In genomic region chr3:98034486-98034885, GRCh38 we compare ENCODE assay signal across 24 cellular contexts. TPM values are rescaled to one million over a fixed set of nuclear protein-coding genes. Genes with fewer than 3 reads are reported as not detected.
"Had no signal": no experiment of that assay in that cellular context is flagged by ENCODE, and none has a peak within 500 bp of the region (broad histone marks: within the 10 kb centered on the region; RNA-seq: fewer than 3 reads in every experiment).

No MANE protein-coding gene starts in this region.

- DNase-seq: Karpas-422, KG1, MG63, NCI-H1092, NCI-H1105 treated with DMSO at 0.1 percent for 48 hours, NCI-H1417 treated with DMSO at 0.1 percent for 48 hours, NCI-H146, NCI-H1694 treated with DMSO at 0.1 percent for 48 hours, NCI-H1930, NCI-H2081, NCI-H2107, NCI-H2227 treated with DMSO at 0.1 percent for 48 hours, NCI-H526 treated with DMSO at 0.1 percent for 48 hours, NCI-H774, PC-3, Peyer's patch, SHP77 treated with DMSO at 0.1 percent for 48 hours, SJCRH30, T-helper 2 cell had no signal

- H3K27ac ChIP-seq: Peyer's patch, SJCRH30 had no signal

- H3K27me3 ChIP-seq: Peyer's patch, SJCRH30 had no signal

- ATAC-seq: PC-3, Right ventricle myocardium inferior had no signal

- H3K9me3 ChIP-seq: MG63, Peyer's patch, SJCRH30 had no signal

- H3K4me1 ChIP-seq: Peyer's patch, SJCRH30 had no signal

- H3K4me3 ChIP-seq: MG63, Peyer's patch, SJCRH30 had no signal

- H3K36me3 ChIP-seq: MG63, Peyer's patch, SJCRH30 had no signal

RNA-seq across cellular contexts. Expression of gene GABRR3, which starts 0.6 kb away (rescaled TPM):
- total RNA-seq: HT1080; NCI-H460; PC-3; Peyer's patch; Right ventricle myocardium inferior; RPMI7951; SJCRH30; T-helper 1 cell treated with Interleukin-12 subunit alpha and Interleukin-12 subunit beta and Interleukin-4 antibody, amounts not matched to agents 30 ng/mL and 1 ng/mL, for 36 hours had no signal

RNA-seq across cellular contexts. Expression of gene OR5AC2, which starts 52.5 kb away (rescaled TPM):
- total RNA-seq: HT1080; NCI-H460; PC-3; Peyer's patch; Right ventricle myocardium inferior; RPMI7951; SJCRH30; T-helper 1 cell treated with Interleukin-12 subunit alpha and Interleukin-12 subunit beta and Interleukin-4 antibody, amounts not matched to agents 30 ng/mL and 1 ng/mL, for 36 hours had no signal
